Comparison of ENCODE assay signal across 1 cellular context in genomic region chr12:56017181-56017580, GRCh38.
TF ChIP-seq lines count a peak whose summit lies in the region.

No MANE protein-coding gene starts in this region.

TF ChIP-seq in K562, 482 proteins besides CTCF, POLR2A, EP300 and RAD21:
- TF ChIP-seq CBFA2T3 (IDR thresholded peaks at IDR 0.05) (0 out of 2 replicates have a peak, but pooled peaks have one; percentile 5), TEAD4 (IDR thresholded peaks at IDR 0.05; ENCODE audit: low read length) (no peak), TEAD4 (CRISPR knock-in tag; IDR thresholded peaks at IDR 0.05; ENCODE audit: borderline replicate concordance) (no peak)
TF ChIP-seq in K562: peak in this region for 1.
